1 cellular context compared by ENCODE assay signal in the genomic region with DNA sequence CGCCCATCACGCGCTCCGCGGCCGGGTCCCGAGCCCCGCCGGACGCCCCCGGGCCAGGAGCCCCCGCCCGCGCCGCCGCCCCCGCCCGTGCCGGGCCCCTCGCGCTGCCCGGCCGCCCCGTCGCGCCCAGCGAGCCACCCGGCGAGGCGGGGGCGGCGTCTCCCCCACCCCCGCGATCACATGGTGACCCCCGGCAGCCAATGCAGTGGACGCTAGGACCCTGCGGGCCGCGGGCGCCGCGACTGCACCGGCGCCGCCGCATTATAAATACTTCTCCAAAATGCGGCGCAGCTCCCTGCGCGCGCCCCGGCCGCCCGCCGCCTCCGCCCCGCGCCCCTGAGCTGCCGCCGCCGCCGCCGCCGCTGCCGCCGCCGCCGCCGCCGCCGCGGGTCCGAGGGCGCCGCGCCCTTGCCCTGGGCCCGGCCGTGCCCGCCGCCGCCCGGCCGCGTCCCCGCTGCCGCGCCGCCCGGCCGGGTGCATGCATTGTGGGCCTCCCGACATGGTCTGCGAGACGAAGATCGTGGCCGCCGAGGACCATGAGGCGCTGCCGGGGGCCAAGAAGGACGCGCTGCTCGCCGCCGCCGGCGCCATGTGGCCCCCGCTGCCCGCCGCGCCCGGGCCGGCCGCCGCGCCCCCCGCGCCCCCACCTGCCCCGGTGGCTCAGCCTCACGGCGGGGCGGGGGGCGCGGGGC.
TF ChIP-seq lines count a peak whose summit lies in the region.

Gene NAT8L, plus strand, starts transcription at position 294 of the 692 bp plus-strand sequence. Its CDS starts 185 bp downstream, at position 479.

TF ChIP-seq in K562, 482 proteins besides CTCF, POLR2A, EP300 and RAD21 (continued from another document and continues in another):
- TF ChIP-seq, protein P1, sequence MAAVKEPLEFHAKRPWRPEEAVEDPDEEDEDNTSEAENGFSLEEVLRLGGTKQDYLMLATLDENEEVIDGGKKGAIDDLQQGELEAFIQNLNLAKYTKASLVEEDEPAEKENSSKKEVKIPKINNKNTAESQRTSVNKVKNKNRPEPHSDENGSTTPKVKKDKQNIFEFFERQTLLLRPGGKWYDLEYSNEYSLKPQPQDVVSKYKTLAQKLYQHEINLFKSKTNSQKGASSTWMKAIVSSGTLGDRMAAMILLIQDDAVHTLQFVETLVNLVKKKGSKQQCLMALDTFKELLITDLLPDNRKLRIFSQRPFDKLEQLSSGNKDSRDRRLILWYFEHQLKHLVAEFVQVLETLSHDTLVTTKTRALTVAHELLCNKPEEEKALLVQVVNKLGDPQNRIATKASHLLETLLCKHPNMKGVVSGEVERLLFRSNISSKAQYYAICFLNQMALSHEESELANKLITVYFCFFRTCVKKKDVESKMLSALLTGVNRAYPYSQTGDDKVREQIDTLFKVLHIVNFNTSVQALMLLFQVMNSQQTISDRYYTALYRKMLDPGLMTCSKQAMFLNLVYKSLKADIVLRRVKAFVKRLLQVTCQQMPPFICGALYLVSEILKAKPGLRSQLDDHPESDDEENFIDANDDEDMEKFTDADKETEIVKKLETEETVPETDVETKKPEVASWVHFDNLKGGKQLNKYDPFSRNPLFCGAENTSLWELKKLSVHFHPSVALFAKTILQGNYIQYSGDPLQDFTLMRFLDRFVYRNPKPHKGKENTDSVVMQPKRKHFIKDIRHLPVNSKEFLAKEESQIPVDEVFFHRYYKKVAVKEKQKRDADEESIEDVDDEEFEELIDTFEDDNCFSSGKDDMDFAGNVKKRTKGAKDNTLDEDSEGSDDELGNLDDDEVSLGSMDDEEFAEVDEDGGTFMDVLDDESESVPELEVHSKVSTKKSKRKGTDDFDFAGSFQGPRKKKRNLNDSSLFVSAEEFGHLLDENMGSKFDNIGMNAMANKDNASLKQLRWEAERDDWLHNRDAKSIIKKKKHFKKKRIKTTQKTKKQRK (IDR thresholded peaks at IDR 0.05; ENCODE audit: borderline replicate concordance, low read depth, low read length): no peak
- TF ChIP-seq KLF6 (CRISPR knock-in tag; IDR thresholded peaks at IDR 0.05; ENCODE audit: borderline replicate concordance): no peak
- TF ChIP-seq POLR2H (tag; IDR thresholded peaks at IDR 0.05; ENCODE audit: low read depth): no peak
- TF ChIP-seq ZNF780A (CRISPR knock-in tag; IDR thresholded peaks at IDR 0.05): no peak
- no peak for TF ChIP-seq GMEB1 (CRISPR knock-in tag; IDR thresholded peaks at IDR 0.05)
- TF ChIP-seq NUFIP1 (IDR thresholded peaks at IDR 0.05; ENCODE audit: partially characterized antibody): no peak
- no peak for TF ChIP-seq MYBL2 (IDR thresholded peaks at IDR 0.05; ENCODE audit: low read depth)
- no peak for TF ChIP-seq MYBL2 (CRISPR knock-in tag; IDR thresholded peaks at IDR 0.05; ENCODE audit: borderline replicate concordance)
- TF ChIP-seq GABPB1 (CRISPR knock-in tag; IDR thresholded peaks at IDR 0.05): no peak
- peak; percentile 26; the same call in 1 of the 2 replicates for TF ChIP-seq RBFOX2 (IDR thresholded peaks at IDR 0.05; ENCODE audit: low read depth, low read length)
- no peak for TF ChIP-seq PML (IDR thresholded peaks at IDR 0.05; ENCODE audit: low read length)
- no peak for TF ChIP-seq ZNF707 (CRISPR knock-in tag; conservative IDR thresholded peaks at IDR 0.05)
- TF ChIP-seq RB1 (IDR thresholded peaks at IDR 0.05; ENCODE audit: low read depth): peak; percentile 49; the same call in 1 of the 2 replicates
- no peak for TF ChIP-seq BRD4 (IDR thresholded peaks at IDR 0.05)
- TF ChIP-seq NFYB (IDR thresholded peaks at IDR 0.05; ENCODE audit: extremely low read depth, insufficient read length): no peak
- TF ChIP-seq CHD2 (IDR thresholded peaks at IDR 0.05; ENCODE audit: low read depth, low read length): no peak
- peak in 2 of 3 experiments; percentile 33 to 36 for TF ChIP-seq YY1 (IDR thresholded peaks at IDR 0.05; ENCODE audit: borderline replicate concordance in 1 of 3, control insufficient read depth in 1 of 3, extremely low read depth in 1 of 3, insufficient read depth in 3 of 3, insufficient read length in 1 of 3, insufficient replicate concordance in 2 of 3, low read depth in 1 of 3, low read length in 2 of 3)
- TF ChIP-seq, protein P2, sequence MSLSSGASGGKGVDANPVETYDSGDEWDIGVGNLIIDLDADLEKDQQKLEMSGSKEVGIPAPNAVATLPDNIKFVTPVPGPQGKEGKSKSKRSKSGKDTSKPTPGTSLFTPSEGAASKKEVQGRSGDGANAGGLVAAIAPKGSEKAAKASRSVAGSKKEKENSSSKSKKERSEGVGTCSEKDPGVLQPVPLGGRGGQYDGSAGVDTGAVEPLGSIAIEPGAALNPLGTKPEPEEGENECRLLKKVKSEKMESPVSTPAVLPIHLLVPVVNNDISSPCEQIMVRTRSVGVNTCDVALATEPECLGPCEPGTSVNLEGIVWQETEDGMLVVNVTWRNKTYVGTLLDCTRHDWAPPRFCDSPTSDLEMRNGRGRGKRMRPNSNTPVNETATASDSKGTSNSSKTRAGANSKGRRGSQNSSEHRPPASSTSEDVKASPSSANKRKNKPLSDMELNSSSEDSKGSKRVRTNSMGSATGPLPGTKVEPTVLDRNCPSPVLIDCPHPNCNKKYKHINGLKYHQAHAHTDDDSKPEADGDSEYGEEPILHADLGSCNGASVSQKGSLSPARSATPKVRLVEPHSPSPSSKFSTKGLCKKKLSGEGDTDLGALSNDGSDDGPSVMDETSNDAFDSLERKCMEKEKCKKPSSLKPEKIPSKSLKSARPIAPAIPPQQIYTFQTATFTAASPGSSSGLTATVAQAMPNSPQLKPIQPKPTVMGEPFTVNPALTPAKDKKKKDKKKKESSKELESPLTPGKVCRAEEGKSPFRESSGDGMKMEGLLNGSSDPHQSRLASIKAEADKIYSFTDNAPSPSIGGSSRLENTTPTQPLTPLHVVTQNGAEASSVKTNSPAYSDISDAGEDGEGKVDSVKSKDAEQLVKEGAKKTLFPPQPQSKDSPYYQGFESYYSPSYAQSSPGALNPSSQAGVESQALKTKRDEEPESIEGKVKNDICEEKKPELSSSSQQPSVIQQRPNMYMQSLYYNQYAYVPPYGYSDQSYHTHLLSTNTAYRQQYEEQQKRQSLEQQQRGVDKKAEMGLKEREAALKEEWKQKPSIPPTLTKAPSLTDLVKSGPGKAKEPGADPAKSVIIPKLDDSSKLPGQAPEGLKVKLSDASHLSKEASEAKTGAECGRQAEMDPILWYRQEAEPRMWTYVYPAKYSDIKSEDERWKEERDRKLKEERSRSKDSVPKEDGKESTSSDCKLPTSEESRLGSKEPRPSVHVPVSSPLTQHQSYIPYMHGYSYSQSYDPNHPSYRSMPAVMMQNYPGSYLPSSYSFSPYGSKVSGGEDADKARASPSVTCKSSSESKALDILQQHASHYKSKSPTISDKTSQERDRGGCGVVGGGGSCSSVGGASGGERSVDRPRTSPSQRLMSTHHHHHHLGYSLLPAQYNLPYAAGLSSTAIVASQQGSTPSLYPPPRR (CRISPR knock-in tag; IDR thresholded peaks at IDR 0.05; ENCODE audit: borderline replicate concordance): no peak
- TF ChIP-seq ARNT (IDR thresholded peaks at IDR 0.05): no peak
- TF ChIP-seq POLR2B (IDR thresholded peaks at IDR 0.05; ENCODE audit: low read depth, partially characterized antibody): no peak
- no peak for TF ChIP-seq HEY1 (CRISPR knock-in tag; IDR thresholded peaks at IDR 0.05; ENCODE audit: borderline replicate concordance)
- no peak for TF ChIP-seq ESRRB (CRISPR knock-in tag; IDR thresholded peaks at IDR 0.05; ENCODE audit: borderline replicate concordance)
- no peak for TF ChIP-seq SOX6 (IDR thresholded peaks at IDR 0.05)
- no peak for TF ChIP-seq ZNF253 (CRISPR knock-in tag; conservative IDR thresholded peaks at IDR 0.05)
- no peak for TF ChIP-seq ZNF79 (CRISPR knock-in tag; IDR thresholded peaks at IDR 0.05; ENCODE audit: low read depth)
- TF ChIP-seq SMAD2 (IDR thresholded peaks at IDR 0.05; ENCODE audit: low read depth, low read length): no peak
- no peak for TF ChIP-seq KAT7 (CRISPR knock-in tag; IDR thresholded peaks at IDR 0.05; ENCODE audit: borderline replicate concordance)
- TF ChIP-seq ZKSCAN8 (CRISPR knock-in tag; IDR thresholded peaks at IDR 0.05): no peak
- TF ChIP-seq JUND (IDR thresholded peaks at IDR 0.05; ENCODE audit: borderline replicate concordance, low read depth, low read length): no peak
- no peak for TF ChIP-seq JUND (tag; IDR thresholded peaks at IDR 0.05; ENCODE audit: borderline replicate concordance, low read depth, low read length)
- no peak for TF ChIP-seq RNF219 (CRISPR knock-in tag; IDR thresholded peaks at IDR 0.05)
- TF ChIP-seq CXXC5 (CRISPR knock-in tag; IDR thresholded peaks at IDR 0.05): peak; percentile 69
- TF ChIP-seq, protein P3, sequence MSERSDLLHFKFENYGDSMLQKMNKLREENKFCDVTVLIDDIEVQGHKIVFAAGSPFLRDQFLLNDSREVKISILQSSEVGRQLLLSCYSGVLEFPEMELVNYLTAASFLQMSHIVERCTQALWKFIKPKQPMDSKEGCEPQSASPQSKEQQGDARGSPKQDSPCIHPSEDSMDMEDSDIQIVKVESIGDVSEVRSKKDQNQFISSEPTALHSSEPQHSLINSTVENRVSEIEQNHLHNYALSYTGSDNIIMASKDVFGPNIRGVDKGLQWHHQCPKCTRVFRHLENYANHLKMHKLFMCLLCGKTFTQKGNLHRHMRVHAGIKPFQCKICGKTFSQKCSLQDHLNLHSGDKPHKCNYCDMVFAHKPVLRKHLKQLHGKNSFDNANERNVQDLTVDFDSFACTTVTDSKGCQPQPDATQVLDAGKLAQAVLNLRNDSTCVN (CRISPR knock-in tag; IDR thresholded peaks at IDR 0.05): no peak
- TF ChIP-seq GABPB2 (CRISPR knock-in tag; conservative IDR thresholded peaks at IDR 0.05): no peak
- no peak for TF ChIP-seq ZNF668 (CRISPR knock-in tag; IDR thresholded peaks at IDR 0.05)
- no peak for TF ChIP-seq NONO (IDR thresholded peaks at IDR 0.05; ENCODE audit: low read depth in 2 of 2, low read length in 1 of 2)
- TF ChIP-seq ARHGAP35 (IDR thresholded peaks at IDR 0.05; ENCODE audit: partially characterized antibody): no peak
- no peak for TF ChIP-seq ZC3H4 (CRISPR knock-in tag; IDR thresholded peaks at IDR 0.05; ENCODE audit: borderline replicate concordance)
- TF ChIP-seq MAFF (IDR thresholded peaks at IDR 0.05; ENCODE audit: low read length): no peak
- no peak for TF ChIP-seq CBFB (CRISPR knock-in tag; IDR thresholded peaks at IDR 0.05)
- TF ChIP-seq, protein P4, sequence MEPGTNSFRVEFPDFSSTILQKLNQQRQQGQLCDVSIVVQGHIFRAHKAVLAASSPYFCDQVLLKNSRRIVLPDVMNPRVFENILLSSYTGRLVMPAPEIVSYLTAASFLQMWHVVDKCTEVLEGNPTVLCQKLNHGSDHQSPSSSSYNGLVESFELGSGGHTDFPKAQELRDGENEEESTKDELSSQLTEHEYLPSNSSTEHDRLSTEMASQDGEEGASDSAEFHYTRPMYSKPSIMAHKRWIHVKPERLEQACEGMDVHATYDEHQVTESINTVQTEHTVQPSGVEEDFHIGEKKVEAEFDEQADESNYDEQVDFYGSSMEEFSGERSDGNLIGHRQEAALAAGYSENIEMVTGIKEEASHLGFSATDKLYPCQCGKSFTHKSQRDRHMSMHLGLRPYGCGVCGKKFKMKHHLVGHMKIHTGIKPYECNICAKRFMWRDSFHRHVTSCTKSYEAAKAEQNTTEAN (CRISPR knock-in tag; IDR thresholded peaks at IDR 0.05): no peak
- TF ChIP-seq ZNF57 (CRISPR knock-in tag; IDR thresholded peaks at IDR 0.05): no peak
- no peak for TF ChIP-seq SIRT6 (IDR thresholded peaks at IDR 0.05; ENCODE audit: low read depth, low read length)
- TF ChIP-seq PTBP1 (IDR thresholded peaks at IDR 0.05; ENCODE audit: low read depth, low read length): no peak
- no peak for TF ChIP-seq ZBTB49 (CRISPR knock-in tag; IDR thresholded peaks at IDR 0.05; ENCODE audit: borderline replicate concordance)
- TF ChIP-seq ZNF384 (IDR thresholded peaks at IDR 0.05; ENCODE audit: low read depth, low read length): no peak
